Comparison of ENCODE assay signal across 9 cellular contexts in genomic region chr11:47177846-47178245, GRCh38. TPM values are rescaled to one million over a fixed set of nuclear protein-coding genes. Genes with fewer than 3 reads are reported as not detected.
DNase-seq lines count a peak whose midpoint lies in the region; TF ChIP-seq lines count a peak whose summit lies in the region.
"Had no signal": no experiment of that assay in that cellular context is flagged by ENCODE, and none has a peak within 500 bp of the region (broad histone marks: within the 10 kb centered on the region; RNA-seq: fewer than 3 reads in every experiment).

No MANE protein-coding gene starts in this region.

- no peak for TF ChIP-seq EP300 in esophagus muscularis mucosa (IDR thresholded peaks at IDR 0.05)

- peak overlapping the region in 2 of 4 donors; percentile 77 to 90 for H3K4me3 ChIP-seq in Peyer's patch
- peak overlapping the region in 3 of 4 donors; percentile 72 to 99 (median 87) for H3K4me3 ChIP-seq in esophagus muscularis mucosa
- H3K4me3 ChIP-seq in osteoblast (ENCODE audit: insufficient read depth, low read length), result peak overlapping the region; percentile 100

- H2AFZ ChIP-seq in osteoblast (ENCODE audit: low read length), result peak overlapping the region; percentile 97

- H3K27me3 ChIP-seq in Peyer's patch, result no peaks in the 10 kb centered on the region
- no peaks in the 10 kb centered on the region for H3K27me3 ChIP-seq in esophagus muscularis mucosa
- H3K27me3 ChIP-seq in osteoblast (ENCODE audit: insufficient read depth, low read length), result no peaks in the 10 kb centered on the region
- H3K27me3 ChIP-seq: SJSA1 had no signal

- intact Hi-C loops in esophagus muscularis mucosa (cut with DNase I), result loop anchor here (5.0 kb wide), 2 partner anchors 89 to 179 kb away; no protein-coding TSS in a partner anchor

- TF ChIP-seq POLR2A in Peyer's patch (IDR thresholded peaks at IDR 0.05) (no peak), esophagus muscularis mucosa (IDR thresholded peaks at IDR 0.05; ENCODE audit: low read depth) (no peak)

- H3K36me3 ChIP-seq in Peyer's patch, result peaks cover 0 to 22% (median 0%) of the 10 kb centered on the region in 3 donors
- H3K36me3 ChIP-seq in esophagus muscularis mucosa, result peaks cover 12 to 60% (median 49%) of the 10 kb centered on the region in 4 donors
- H3K36me3 ChIP-seq in osteoblast (ENCODE audit: insufficient read depth, low read length), result peaks cover 24% of the 10 kb centered on the region

- TF ChIP-seq CTCF in C4-2B (conservative IDR thresholded peaks at IDR 0.05), result no peak; the same call in 1 of the 2 replicates
- TF ChIP-seq CTCF in Peyer's patch (IDR thresholded peaks at IDR 0.05), result no peak
- TF ChIP-seq CTCF in esophagus muscularis mucosa (IDR thresholded peaks at IDR 0.05), result no peak
- no peak for TF ChIP-seq CTCF in osteoblast (IDR thresholded peaks at IDR 0.05; ENCODE audit: extremely low read depth, low read depth, low read length)

- H3K27ac ChIP-seq in C4-2B, result peak overlapping the region; percentile 89
- peak overlapping the region; percentile 97 to 99 (median 98) for H3K27ac ChIP-seq in Peyer's patch
- peak overlapping the region; percentile 98 to 99 (median 98) for H3K27ac ChIP-seq in esophagus muscularis mucosa (replicated peaks in 1 of 4)
- peak overlapping the region; percentile 80 for H3K27ac ChIP-seq in osteoblast (ENCODE audit: low read depth, low read length)

- H3K9me3 ChIP-seq in Peyer's patch (no peaks in the 10 kb centered on the region), esophagus muscularis mucosa (no peaks in the 10 kb centered on the region), osteoblast (ENCODE audit: low read depth, low read length) (no peaks in the 10 kb centered on the region)
- H3K9me3 ChIP-seq: SJSA1 had no signal

- DNase-seq in Peyer's patch (no peak), esophagus muscularis mucosa (ENCODE audit: extremely low spot score) (no peak), osteoblast (ENCODE audit: insufficient read length, low spot score, missing footprints) (no peak), DMS79 treated with DMSO at 0.1 percent for 48 hours (lab: John Stamatoyannopoulos, UW) (no peak), activated gamma-delta T cell treated with Interleukin-2 at 50 U/mL for 16 hours (no peak), NCI-H1436 (lab: John Stamatoyannopoulos, UW) (no peak)
- no peak for DNase-seq in activated effector memory CD4-positive, alpha-beta T cell treated with Interleukin-2 at 50 U/mL for 16 hours

- WGBS in esophagus muscularis mucosa, result 62% methylated on average over 4 of the region's 6 CpGs

- peak overlapping the region; percentile 100 for H3K4me2 ChIP-seq in osteoblast (ENCODE audit: insufficient read depth, low read length)

- peaks cover 19% of the 10 kb centered on the region for H4K20me1 ChIP-seq in osteoblast (ENCODE audit: insufficient read depth, low read length)

- H3K4me1 ChIP-seq in Peyer's patch (peaks cover 9 to 26% (median 15%) of the 10 kb centered on the region in 4 donors), esophagus muscularis mucosa (peaks cover 52 to 62% (median 55%) of the 10 kb centered on the region in 4 donors), osteoblast (ENCODE audit: insufficient read depth, low read length) (peaks cover 19% of the 10 kb centered on the region)

- peaks cover 36% of the 10 kb centered on the region for H3K79me2 ChIP-seq in osteoblast (ENCODE audit: insufficient read depth, low read length)

RNA-seq across cellular contexts. Expression of gene ARFGAP2, which starts 1.2 kb away (rescaled TPM):
- total RNA-seq in Peyer's patch (100 to 1,000 TPM; 144 to 225 (median 163) TPM), esophagus muscularis mucosa (100 to 1,000 TPM in 3 of 4 donors, 10 to 100 TPM in 1; 92.5 to 141 (median 120) TPM), osteoblast (104 and 139 TPM in 2 replicates)

RNA-seq across cellular contexts. Expression of gene PACSIN3, which starts 8.4 kb away (rescaled TPM):
- total RNA-seq in Peyer's patch (1 to 10 TPM; 4.3 to 9.1 (median 7.5) TPM), esophagus muscularis mucosa (10 to 100 TPM; 43.6 to 89.9 (median 56.0) TPM), osteoblast (11.2 and 12.7 TPM in 2 replicates)

RNA-seq across cellular contexts. Expression of gene DDB2, which starts 36.9 kb away (rescaled TPM):
- total RNA-seq in Peyer's patch (10 to 100 TPM; 20.7 to 40.4 (median 33.6) TPM), esophagus muscularis mucosa (10 to 100 TPM; 22.6 to 37.8 (median 25.4) TPM), osteoblast (52.5 and 66.6 TPM in 2 replicates)
